ENCODE assay signal across 8 cellular contexts in the genomic region with DNA sequence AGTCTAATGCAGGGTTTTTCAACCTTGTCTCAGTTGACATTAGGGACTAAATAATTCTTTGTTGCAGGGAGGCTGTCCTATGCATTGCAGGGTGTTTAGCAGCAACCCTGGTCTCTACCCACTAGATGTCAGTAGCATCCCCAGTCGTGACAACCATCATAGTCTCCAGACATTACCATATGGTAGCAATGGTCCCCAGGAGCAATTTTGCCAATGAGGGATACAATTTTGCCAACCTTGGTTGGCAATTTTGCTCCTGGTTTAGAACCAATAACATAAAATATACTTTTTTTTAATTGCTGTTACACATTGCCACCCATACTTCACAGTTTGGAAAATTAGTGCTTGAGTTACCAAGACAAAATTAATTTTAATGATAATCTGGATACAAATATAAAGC. TPM values are rescaled to one million over a fixed set of nuclear protein-coding genes. Genes with fewer than 3 reads are reported as not detected.
DNase-seq lines count a peak whose midpoint lies in the region; ATAC-seq and TF ChIP-seq lines count a peak whose summit lies in the region.

No MANE protein-coding gene starts in this region.

- H3K4me1 ChIP-seq in adipocyte (ENCODE audit: control insufficient read depth, insufficient read depth, low read length) (peaks cover 8% of the 10 kb centered on the region), suprapubic skin (peaks cover 5% of the 10 kb centered on the region)

- H3K9me3 ChIP-seq in adipocyte (ENCODE audit: control insufficient read depth, low read length) (no peaks in the 10 kb centered on the region), suprapubic skin (no peaks in the 10 kb centered on the region)

- DNase-seq in COLO829 (ENCODE audit: low spot score) (peak; percentile 47), NCI-H446 (lab: John Stamatoyannopoulos, UW) (peak; percentile 3 to 71), adipocyte (ENCODE audit: low read depth) (peak; percentile 81), hepatic stellate cell (ENCODE audit: low spot score) (peak; percentile 49), suprapubic skin (ENCODE audit: low spot score in 2 of 2) (no peak), NCI-H1436 (lab: John Stamatoyannopoulos, UW) (no peak)

- peak; percentile 59 for ATAC-seq in GM18517 (IDR thresholded peaks at IDR 0.05; ENCODE audit: unreplicated experiment)
- ATAC-seq in HG02870 (IDR thresholded peaks at IDR 0.05; ENCODE audit: unreplicated experiment): peak; percentile 91

- no peak overlapping the region for H3K9ac ChIP-seq in adipocyte (ENCODE audit: low read length)

- no peak overlapping the region for H3K27ac ChIP-seq in suprapubic skin

- H3K4me3 ChIP-seq in adipocyte (ENCODE audit: low read length) (no peak overlapping the region), suprapubic skin (no peak overlapping the region)

- TF ChIP-seq CTCF in suprapubic skin (IDR thresholded peaks at IDR 0.05): peak; percentile 12 to 66

- TF ChIP-seq POLR2A in suprapubic skin (IDR thresholded peaks at IDR 0.05): no peak

- no peak for TF ChIP-seq EP300 in suprapubic skin (IDR thresholded peaks at IDR 0.05)

- WGBS in suprapubic skin: 0% methylated on average over 1 of the region's 1 CpG

- H3K27me3 ChIP-seq in adipocyte (replicated peaks; ENCODE audit: control insufficient read depth, insufficient read depth, low read length) (no peaks in the 10 kb centered on the region), suprapubic skin (peaks cover under 1% of the 10 kb centered on the region)

- H3K36me3 ChIP-seq in adipocyte (ENCODE audit: control insufficient read depth, insufficient read depth, low read length, severe bottlenecking) (no peaks in the 10 kb centered on the region), suprapubic skin (no peaks in the 10 kb centered on the region)

RNA-seq across cellular contexts. Expression of gene EREG, which starts 6.0 kb away (rescaled TPM):
- total RNA-seq in suprapubic skin: 10 to 100 TPM in 2 of 4 donors, 1 to 10 TPM in 2; 9.4 to 63.8 (median 31.6) TPM

Comparison
In these comparisons a context has a peak if more than half of its experiments do, and no peak if none do; other contexts are left out.
1. DNase-seq: peak in COLO829 (single experiment), NCI-H446 (2 of 2), adipocyte (single experiment) and hepatic stellate cell (single experiment); none in suprapubic skin (0 of 2) and NCI-H1436 (single experiment).